Comparison of ENCODE assay signal across 10 cellular contexts in genomic region chr10:126350216-126350992, GRCh38. TPM values are rescaled to one million over a fixed set of nuclear protein-coding genes. Genes with fewer than 3 reads are reported as not detected.
A peak's percentile ranks its signal among the peaks of the same experiment; 100 is the strongest.
DNase-seq lines count a peak whose midpoint lies in the region; ATAC-seq and TF ChIP-seq lines count a peak whose summit lies in the region.
"Had no signal": no experiment of that assay in that cellular context is flagged by ENCODE, and none has a peak within 500 bp of the region (broad histone marks: within the 10 kb centered on the region; RNA-seq: fewer than 3 reads in every experiment).

No MANE protein-coding gene starts in this region.

- H3K9ac ChIP-seq in mesendoderm (ENCODE audit: low read length), result no peak overlapping the region

- no peak overlapping the region for H3K4ac ChIP-seq in mesendoderm (ENCODE audit: low read depth, low read length)

- no peaks in the 10 kb centered on the region for H3K4me1 ChIP-seq in mesendoderm (ENCODE audit: control insufficient read depth, low read depth, low read length)

- no peak overlapping the region for H2BK5ac ChIP-seq in mesendoderm (ENCODE audit: low read length)

- no peaks in the 10 kb centered on the region for H3K36me3 ChIP-seq in mesendoderm (ENCODE audit: control insufficient read depth, insufficient read depth, low read length)

- no peak overlapping the region for H3K4me2 ChIP-seq in mesendoderm (ENCODE audit: low read length)

- H3K27me3 ChIP-seq in mesendoderm (ENCODE audit: insufficient read depth, low read length, poor library complexity), result no peaks in the 10 kb centered on the region

- ATAC-seq in GM21390 (IDR thresholded peaks at IDR 0.05; ENCODE audit: unreplicated experiment), result no peak
- ATAC-seq: activated naive CD4-positive, alpha-beta T cell treated with anti-CD3 and anti-CD28 coated beads, Interleukin-2, amount 50 U/mL, for 72 hours had no signal

- H4K5ac ChIP-seq in mesendoderm (ENCODE audit: low read length), result no peak overlapping the region

- no peak overlapping the region for H3K18ac ChIP-seq in mesendoderm (ENCODE audit: low read length)

- H3K4me3 ChIP-seq in mesendoderm (ENCODE audit: low read length), result no peak overlapping the region

- H3K79me2 ChIP-seq in mesendoderm (ENCODE audit: control insufficient read depth, insufficient read depth, low read length), result no peaks in the 10 kb centered on the region

- H3K27ac ChIP-seq in mesendoderm (ENCODE audit: low read depth, low read length), result no peak overlapping the region

- no peak overlapping the region for H2BK120ac ChIP-seq in mesendoderm (ENCODE audit: low read depth, low read length)

- H3K79me1 ChIP-seq in mesendoderm (ENCODE audit: low read length), result no peaks in the 10 kb centered on the region

- DNase-seq in AG09319 (ENCODE audit: extremely low read depth, low read depth) (peak; percentile 35), LHCN-M2 (ENCODE audit: low read depth) (peak; percentile 100), dedifferentiated amniotic fluid mesenchymal stem cell (ENCODE audit: extremely low spot score) (peak; percentile 53), mesendoderm (peak; percentile 20), SHP77 (lab: John Stamatoyannopoulos, UW) (no peak), NCI-H510A treated with DMSO at 0.1 percent for 48 hours (lab: John Stamatoyannopoulos, UW) (no peak)
- no peak for DNase-seq in effector CD4-positive, alpha-beta T cell
- DNase-seq: activated CD4-positive, CD25-positive, alpha-beta regulatory T cell had no signal

- H3K56ac ChIP-seq in mesendoderm (ENCODE audit: low read length), result no peak overlapping the region

- H2AK5ac ChIP-seq in mesendoderm (ENCODE audit: low read length), result no peak overlapping the region

- H2BK15ac ChIP-seq in mesendoderm (replicated peaks; ENCODE audit: low read depth), result no peak overlapping the region

- H3K23ac ChIP-seq in mesendoderm (ENCODE audit: low read length), result no peak overlapping the region

- TF ChIP-seq CTCF in AG09319 (IDR thresholded peaks at IDR 0.05; ENCODE audit: low read depth, low read length), result no peak

- H4K8ac ChIP-seq in mesendoderm (ENCODE audit: low read depth, low read length), result no peak overlapping the region

- WGBS in mesendoderm (ENCODE audit: extremely low coverage, insufficient coverage, low lambda C conversion rate), result no CpG with 5 or more reads among the region's 10 CpGs

RNA-seq across cellular contexts. Expression of gene ADAM12, which starts 37.9 kb away (rescaled TPM):
- 16.6 and 21.2 TPM in 2 replicates for total RNA-seq in LHCN-M2 (2014; rRNA removed)
- polyA plus RNA-seq in LHCN-M2 (2012), result 11.1 TPM
- 0.10 TPM for polyA plus RNA-seq in mesendoderm (2013, experiment 1 of 2)
- polyA plus RNA-seq in mesendoderm (2013, experiment 2 of 2), result 0.14 TPM

Comparison
In these comparisons a context has a peak if more than half of its experiments do, and no peak if none do; other contexts are left out.
1. DNase-seq: peak in AG09319 (single experiment), LHCN-M2 (single experiment), dedifferentiated amniotic fluid mesenchymal stem cell (single experiment) and mesendoderm (single experiment); none in SHP77 (0 of 2), NCI-H510A treated with DMSO at 0.1 percent for 48 hours (single experiment) and effector CD4-positive, alpha-beta T cell (single experiment).